In the genomic region with DNA sequence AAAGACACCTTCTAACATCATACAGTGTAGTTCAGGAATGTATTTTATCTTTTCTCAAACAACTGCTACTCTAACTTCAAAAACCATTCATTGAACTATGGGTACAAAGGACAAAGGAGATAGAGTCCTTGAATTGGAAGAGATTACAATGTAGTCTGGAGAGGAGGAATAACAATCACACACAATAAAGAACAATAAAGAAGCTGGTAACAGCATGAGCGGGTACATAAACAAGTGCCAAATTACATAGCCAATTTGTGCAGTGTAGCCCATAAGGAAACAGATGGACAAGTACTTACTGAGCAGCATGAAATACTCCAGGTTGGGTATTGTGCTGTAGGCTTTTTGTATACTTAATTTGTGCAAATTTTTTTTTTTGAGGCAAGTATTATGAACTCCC, we compare ENCODE assay signal across 2 cellular contexts.
TF ChIP-seq lines count a peak whose summit lies in the region.

No MANE protein-coding gene starts in this region.

TF ChIP-seq in HepG2, 621 proteins besides CTCF, POLR2A, EP300 and RAD21 (continued from another document):
- TF ChIP-seq ZNF720 (CRISPR knock-in tag; IDR thresholded peaks at IDR 0.05) (no peak), SOX13 (IDR thresholded peaks at IDR 0.05) (no peak), SOX13 (CRISPR knock-in tag; conservative IDR thresholded peaks at IDR 0.05 in 1 of 2, IDR thresholded peaks at IDR 0.05 in 1 of 2) (peak in 1 of 2 experiments; percentile 86; a peak in 2 of 4 replicates), SOX5 (CRISPR knock-in tag; IDR thresholded peaks at IDR 0.05; ENCODE audit: borderline replicate concordance) (peak; percentile 47; the same call in 1 of the 2 replicates)
- TF ChIP-seq, protein P1, sequence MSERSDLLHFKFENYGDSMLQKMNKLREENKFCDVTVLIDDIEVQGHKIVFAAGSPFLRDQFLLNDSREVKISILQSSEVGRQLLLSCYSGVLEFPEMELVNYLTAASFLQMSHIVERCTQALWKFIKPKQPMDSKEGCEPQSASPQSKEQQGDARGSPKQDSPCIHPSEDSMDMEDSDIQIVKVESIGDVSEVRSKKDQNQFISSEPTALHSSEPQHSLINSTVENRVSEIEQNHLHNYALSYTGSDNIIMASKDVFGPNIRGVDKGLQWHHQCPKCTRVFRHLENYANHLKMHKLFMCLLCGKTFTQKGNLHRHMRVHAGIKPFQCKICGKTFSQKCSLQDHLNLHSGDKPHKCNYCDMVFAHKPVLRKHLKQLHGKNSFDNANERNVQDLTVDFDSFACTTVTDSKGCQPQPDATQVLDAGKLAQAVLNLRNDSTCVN (CRISPR knock-in tag; IDR thresholded peaks at IDR 0.05; ENCODE audit: borderline replicate concordance), result no peak

TF ChIP-seq in WTC11, 78 proteins besides CTCF, POLR2A, EP300 and RAD21:
- no peak for TF ChIP-seq ZNF425 (CRISPR knock-in tag; conservative IDR thresholded peaks at IDR 0.05)
- TF ChIP-seq, protein P2, sequence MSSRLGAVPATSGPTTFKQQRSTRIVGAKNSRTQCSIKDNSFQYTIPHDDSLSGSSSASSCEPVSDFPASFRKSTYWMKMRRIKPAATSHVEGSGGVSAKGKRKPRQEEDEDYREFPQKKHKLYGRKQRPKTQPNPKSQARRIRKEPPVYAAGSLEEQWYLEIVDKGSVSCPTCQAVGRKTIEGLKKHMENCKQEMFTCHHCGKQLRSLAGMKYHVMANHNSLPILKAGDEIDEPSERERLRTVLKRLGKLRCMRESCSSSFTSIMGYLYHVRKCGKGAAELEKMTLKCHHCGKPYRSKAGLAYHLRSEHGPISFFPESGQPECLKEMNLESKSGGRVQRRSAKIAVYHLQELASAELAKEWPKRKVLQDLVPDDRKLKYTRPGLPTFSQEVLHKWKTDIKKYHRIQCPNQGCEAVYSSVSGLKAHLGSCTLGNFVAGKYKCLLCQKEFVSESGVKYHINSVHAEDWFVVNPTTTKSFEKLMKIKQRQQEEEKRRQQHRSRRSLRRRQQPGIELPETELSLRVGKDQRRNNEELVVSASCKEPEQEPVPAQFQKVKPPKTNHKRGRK (CRISPR knock-in tag; IDR thresholded peaks at IDR 0.05; ENCODE audit: borderline replicate concordance), result no peak
- TF ChIP-seq SP1 (CRISPR knock-in tag; conservative IDR thresholded peaks at IDR 0.05), result no peak
- TF ChIP-seq MXD4 (CRISPR knock-in tag; IDR thresholded peaks at IDR 0.05; ENCODE audit: borderline replicate concordance), result no peak
- TF ChIP-seq NFYB (CRISPR knock-in tag; conservative IDR thresholded peaks at IDR 0.05; ENCODE audit: low read depth), result no peak
- no peak for TF ChIP-seq ZNF232 (CRISPR knock-in tag; IDR thresholded peaks at IDR 0.05)
- no peak for TF ChIP-seq CBFB (CRISPR knock-in tag; IDR thresholded peaks at IDR 0.05; ENCODE audit: low read depth)
- TF ChIP-seq, protein P3, sequence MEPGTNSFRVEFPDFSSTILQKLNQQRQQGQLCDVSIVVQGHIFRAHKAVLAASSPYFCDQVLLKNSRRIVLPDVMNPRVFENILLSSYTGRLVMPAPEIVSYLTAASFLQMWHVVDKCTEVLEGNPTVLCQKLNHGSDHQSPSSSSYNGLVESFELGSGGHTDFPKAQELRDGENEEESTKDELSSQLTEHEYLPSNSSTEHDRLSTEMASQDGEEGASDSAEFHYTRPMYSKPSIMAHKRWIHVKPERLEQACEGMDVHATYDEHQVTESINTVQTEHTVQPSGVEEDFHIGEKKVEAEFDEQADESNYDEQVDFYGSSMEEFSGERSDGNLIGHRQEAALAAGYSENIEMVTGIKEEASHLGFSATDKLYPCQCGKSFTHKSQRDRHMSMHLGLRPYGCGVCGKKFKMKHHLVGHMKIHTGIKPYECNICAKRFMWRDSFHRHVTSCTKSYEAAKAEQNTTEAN (CRISPR knock-in tag; IDR thresholded peaks at IDR 0.05), result no peak
- no peak for TF ChIP-seq GABPB1 (CRISPR knock-in tag; IDR thresholded peaks at IDR 0.05)
- TF ChIP-seq, protein P4, sequence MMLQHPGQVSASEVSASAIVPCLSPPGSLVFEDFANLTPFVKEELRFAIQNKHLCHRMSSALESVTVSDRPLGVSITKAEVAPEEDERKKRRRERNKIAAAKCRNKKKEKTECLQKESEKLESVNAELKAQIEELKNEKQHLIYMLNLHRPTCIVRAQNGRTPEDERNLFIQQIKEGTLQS (CRISPR knock-in tag; conservative IDR thresholded peaks at IDR 0.05), result no peak
- TF ChIP-seq IRF2 (CRISPR knock-in tag; IDR thresholded peaks at IDR 0.05; ENCODE audit: borderline replicate concordance, low read depth), result no peak
- no peak for TF ChIP-seq FOXJ3 (CRISPR knock-in tag; IDR thresholded peaks at IDR 0.05; ENCODE audit: borderline replicate concordance)
- TF ChIP-seq FOXP4 (CRISPR knock-in tag; IDR thresholded peaks at IDR 0.05), result no peak
- TF ChIP-seq KAT7 (CRISPR knock-in tag; IDR thresholded peaks at IDR 0.05; ENCODE audit: borderline replicate concordance), result no peak
- no peak for TF ChIP-seq CREB1 (CRISPR knock-in tag; IDR thresholded peaks at IDR 0.05)
- TF ChIP-seq, protein P5, sequence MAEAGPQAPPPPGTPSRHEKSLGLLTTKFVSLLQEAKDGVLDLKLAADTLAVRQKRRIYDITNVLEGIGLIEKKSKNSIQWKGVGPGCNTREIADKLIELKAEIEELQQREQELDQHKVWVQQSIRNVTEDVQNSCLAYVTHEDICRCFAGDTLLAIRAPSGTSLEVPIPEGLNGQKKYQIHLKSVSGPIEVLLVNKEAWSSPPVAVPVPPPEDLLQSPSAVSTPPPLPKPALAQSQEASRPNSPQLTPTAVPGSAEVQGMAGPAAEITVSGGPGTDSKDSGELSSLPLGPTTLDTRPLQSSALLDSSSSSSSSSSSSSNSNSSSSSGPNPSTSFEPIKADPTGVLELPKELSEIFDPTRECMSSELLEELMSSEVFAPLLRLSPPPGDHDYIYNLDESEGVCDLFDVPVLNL (CRISPR knock-in tag; IDR thresholded peaks at IDR 0.05; ENCODE audit: borderline replicate concordance, low read depth), result no peak
- no peak for TF ChIP-seq IRF1 (CRISPR knock-in tag; IDR thresholded peaks at IDR 0.05)
- no peak for TF ChIP-seq PRRX2 (CRISPR knock-in tag; IDR thresholded peaks at IDR 0.05)
